In genomic region chr5:61200582-61201155, GRCh38 we compare ENCODE assay signal across 1 cellular context.
TF ChIP-seq lines count a peak whose summit lies in the region.

No MANE protein-coding gene starts in this region.

TF ChIP-seq in IMR-90, 13 proteins besides CTCF, POLR2A, EP300 and RAD21 (continued from another document):
- TF ChIP-seq RCOR1 (IDR thresholded peaks at IDR 0.05; ENCODE audit: insufficient replicate concordance, low read length), result no peak
TF ChIP-seq in IMR-90: peak in this region for 0.
